ENCODE assay signal across 1 cellular context in genomic region chr2:26243643-26244478, GRCh38.
TF ChIP-seq lines count a peak whose summit lies in the region.

No MANE protein-coding gene starts in this region.

TF ChIP-seq in WTC11, 78 proteins besides CTCF, POLR2A, EP300 and RAD21 (continued from another document):
- 0 out of 2 replicates have a peak, but pooled peaks have one; percentile 16 for TF ChIP-seq ARID4B (CRISPR knock-in tag; IDR thresholded peaks at IDR 0.05; ENCODE audit: borderline replicate concordance)
- peak; percentile 38; the same call in 1 of the 2 replicates for TF ChIP-seq FOXP1 (CRISPR knock-in tag; IDR thresholded peaks at IDR 0.05; ENCODE audit: borderline replicate concordance)
- 0 out of 2 replicates have a peak, but pooled peaks have one; percentile 52 for TF ChIP-seq RELA (CRISPR knock-in tag; IDR thresholded peaks at IDR 0.05; ENCODE audit: borderline replicate concordance)
- TF ChIP-seq ZNF396 (CRISPR knock-in tag; IDR thresholded peaks at IDR 0.05; ENCODE audit: borderline replicate concordance), result no peak
